14 cellular contexts compared by ENCODE assay signal in the genomic region with DNA sequence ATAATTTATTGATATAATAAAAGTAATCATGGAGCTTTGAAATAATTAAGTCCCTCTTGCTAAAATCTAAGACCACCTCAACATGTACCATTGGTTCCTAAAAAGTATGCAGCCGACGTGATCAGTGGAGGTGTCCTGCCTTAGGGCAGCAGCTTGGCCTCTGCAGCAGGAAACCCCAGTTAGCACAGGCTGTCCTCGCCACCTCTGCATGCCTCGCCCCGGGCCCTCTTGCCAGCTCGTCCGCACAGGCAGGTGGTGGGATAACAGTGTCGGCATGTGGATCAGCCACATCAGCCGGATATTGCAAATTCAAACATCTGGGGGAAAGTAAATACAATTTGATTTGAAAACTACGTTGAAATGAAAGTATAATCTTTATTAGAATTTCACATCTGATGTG. TPM values are rescaled to one million over a fixed set of nuclear protein-coding genes. Genes with fewer than 3 reads are reported as not detected.
DNase-seq lines count a peak whose midpoint lies in the region; ATAC-seq and TF ChIP-seq lines count a peak whose summit lies in the region.
"Had no signal": no experiment of that assay in that cellular context is flagged by ENCODE, and none has a peak within 500 bp of the region (broad histone marks: within the 10 kb centered on the region; RNA-seq: fewer than 3 reads in every experiment).

No MANE protein-coding gene starts in this region.

- no peak overlapping the region for H3K4me3 Mint-ChIP-seq in activated CD8-positive, alpha-beta memory T cell treated with anti-CD3 and anti-CD28 coated beads, Interleukin-2, amount 10 ng/mL, durations not matched to agents 7 days and 5 days
- no peak overlapping the region for H3K4me3 Mint-ChIP-seq in immature natural killer cell
- H3K4me3 Mint-ChIP-seq in HFFc6, result no peak overlapping the region
- H3K4me3 Mint-ChIP-seq: B cell; CD4-positive, alpha-beta T cell had no signal

- ATAC-seq in activated CD8-positive, alpha-beta memory T cell treated with anti-CD3 and anti-CD28 coated beads, Interleukin-2, amount 10 ng/mL, durations not matched to agents 7 days and 5 days, result no peak
- ATAC-seq: GM12878, HepG2 had no signal

- CTCF ChIA-PET in activated CD8-positive, alpha-beta memory T cell treated with anti-CD3 and anti-CD28 coated beads, Interleukin-2, amount 10 ng/mL, durations not matched to agents 7 days and 5 days (lab: Charles Lee), result interaction anchor here (1.7 kb wide), 1 partner anchor 18 kb away, joined by 4 read pairs; no protein-coding TSS in a partner anchor

- no peaks in the 10 kb centered on the region for H3K9me3 Mint-ChIP-seq in activated CD8-positive, alpha-beta memory T cell treated with anti-CD3 and anti-CD28 coated beads, Interleukin-2, amount 10 ng/mL, durations not matched to agents 7 days and 5 days (ENCODE audit: low read depth)
- no peaks in the 10 kb centered on the region for H3K9me3 Mint-ChIP-seq in immature natural killer cell
- H3K9me3 Mint-ChIP-seq in HFFc6, result no peaks in the 10 kb centered on the region
- H3K9me3 Mint-ChIP-seq: CD4-positive, alpha-beta T cell had no signal

- H3K27me3 Mint-ChIP-seq in activated CD8-positive, alpha-beta memory T cell treated with anti-CD3 and anti-CD28 coated beads, Interleukin-2, amount 10 ng/mL, durations not matched to agents 7 days and 5 days, result no peaks in the 10 kb centered on the region
- H3K27me3 Mint-ChIP-seq in immature natural killer cell (ENCODE audit: low read depth in 3 of 3) (peaks cover 0 to 5% (median 0%) of the 10 kb centered on the region in 3 donors), HFFc6 (ENCODE audit: insufficient read depth) (no peaks in the 10 kb centered on the region)
- H3K27me3 Mint-ChIP-seq: B cell; CD4-positive, alpha-beta T cell had no signal

- no peak overlapping the region for H3K27ac Mint-ChIP-seq in activated CD8-positive, alpha-beta memory T cell treated with anti-CD3 and anti-CD28 coated beads, Interleukin-2, amount 10 ng/mL, durations not matched to agents 7 days and 5 days
- H3K27ac Mint-ChIP-seq in immature natural killer cell, result peak overlapping the region in 5 of 6 donors; percentile 13 to 71 (median 36)
- H3K27ac Mint-ChIP-seq in HFFc6, result no peak overlapping the region
- H3K27ac Mint-ChIP-seq: B cell had no signal

- no peak overlapping the region for H3K27ac ChIP-seq in coronary artery
- H3K27ac ChIP-seq: GM23248 had no signal

- TF ChIP-seq CTCF in coronary artery (IDR thresholded peaks at IDR 0.05), result no peak
- TF ChIP-seq CTCF in HFFc6 (IDR thresholded peaks at IDR 0.05), result no peak

- peak; percentile 25 for DNase-seq in activated CD8-positive, alpha-beta memory T cell treated with anti-CD3 and anti-CD28 coated beads, Interleukin-2, amount 10 ng/mL, durations not matched to agents 7 days and 5 days
- DNase-seq in activated CD8-positive, alpha-beta memory T cell treated with anti-CD3 and anti-CD28 coated beads, Interleukin-2, amount 50 U/mL, for 48 hours, result no peak
- peak; percentile 41 for DNase-seq in coronary artery (ENCODE audit: low spot score)
- no peak for DNase-seq in immature natural killer cell
- DNase-seq in stimulated activated CD8-positive, alpha-beta memory T cell treated with anti-CD3 and anti-CD28 coated beads, Interleukin-4, amount 100 ng/mL, for 48 hours, result peak; percentile 7
- DNase-seq in NCI-H526 treated with DMSO at 0.1 percent for 48 hours (lab: John Stamatoyannopoulos, UW), result no peak
- no peak for DNase-seq in HFFc6
- DNase-seq: C1 segment of cervical spinal cord; CD4-positive, alpha-beta T cell; DMS79; GM23248 had no signal

- peaks cover 6% of the 10 kb centered on the region for H3K4me1 Mint-ChIP-seq in activated CD8-positive, alpha-beta memory T cell treated with anti-CD3 and anti-CD28 coated beads, Interleukin-2, amount 10 ng/mL, durations not matched to agents 7 days and 5 days
- H3K4me1 Mint-ChIP-seq in immature natural killer cell (peaks cover 0 to 19% of the 10 kb centered on the region in 2 donors), HFFc6 (ENCODE audit: low read depth) (no peaks in the 10 kb centered on the region)

- H3K36me3 Mint-ChIP-seq in activated CD8-positive, alpha-beta memory T cell treated with anti-CD3 and anti-CD28 coated beads, Interleukin-2, amount 10 ng/mL, durations not matched to agents 7 days and 5 days, result peaks cover 49% of the 10 kb centered on the region
- peaks cover 3 to 45% (median 8%) of the 10 kb centered on the region in 3 donors for H3K36me3 Mint-ChIP-seq in immature natural killer cell
- no peaks in the 10 kb centered on the region; the same call in 1 of the 2 replicates for H3K36me3 Mint-ChIP-seq in HFFc6 (ENCODE audit: low read depth)

- H3K4me3 ChIP-seq in coronary artery, result no peak overlapping the region
- H3K4me3 ChIP-seq: GM12878, GM23248 had no signal

RNA-seq across cellular contexts. Expression of gene COA5, which starts 22.9 kb away (rescaled TPM):
- total RNA-seq in activated CD8-positive, alpha-beta memory T cell treated with anti-CD3 and anti-CD28 coated beads, Interleukin-2, amount 10 ng/mL, durations not matched to agents 7 days and 5 days, result 10 to 100 TPM; 22.2 to 26.0 TPM
- polyA plus RNA-seq in immature natural killer cell, result 10 to 100 TPM; 34.0 to 54.6 (median 37.5) TPM
- 10 to 100 TPM; 12.5 to 16.9 (median 15.7) TPM for total RNA-seq in HFFc6 (2021; fragmentation: NEBNext Ultra II Directional; extraction: Animal tissue kit (Norgen Biotek cat#: 25700))

RNA-seq across cellular contexts. Expression of gene UNC50, which starts 23.0 kb away (rescaled TPM):
- total RNA-seq in activated CD8-positive, alpha-beta memory T cell treated with anti-CD3 and anti-CD28 coated beads, Interleukin-2, amount 10 ng/mL, durations not matched to agents 7 days and 5 days, result 10 to 100 TPM; 26.7 to 33.5 TPM
- polyA plus RNA-seq in immature natural killer cell, result 10 to 100 TPM; 42.1 to 73.4 (median 58.6) TPM
- 10 to 100 TPM; 38.3 to 43.2 (median 41.6) TPM for total RNA-seq in HFFc6 (2021; fragmentation: NEBNext Ultra II Directional; extraction: Animal tissue kit (Norgen Biotek cat#: 25700))

Comparison
In these comparisons a context has a peak if more than half of its experiments do, and no peak if none do; other contexts are left out.
1. DNase-seq: peak in activated CD8-positive, alpha-beta memory T cell treated with anti-CD3 and anti-CD28 coated beads, Interleukin-2, amount 10 ng/mL, durations not matched to agents 7 days and 5 days (single experiment), coronary artery (single experiment) and stimulated activated CD8-positive, alpha-beta memory T cell treated with anti-CD3 and anti-CD28 coated beads, Interleukin-4, amount 100 ng/mL, for 48 hours (single experiment); none in activated CD8-positive, alpha-beta memory T cell treated with anti-CD3 and anti-CD28 coated beads, Interleukin-2, amount 50 U/mL, for 48 hours (single experiment), immature natural killer cell (0 of 3), NCI-H526 treated with DMSO at 0.1 percent for 48 hours (single experiment) and HFFc6 (single experiment).
2. H3K27ac Mint-ChIP-seq: peak in immature natural killer cell (5 of 6); none in activated CD8-positive, alpha-beta memory T cell treated with anti-CD3 and anti-CD28 coated beads, Interleukin-2, amount 10 ng/mL, durations not matched to agents 7 days and 5 days (single experiment) and HFFc6 (single experiment).